26 cellular contexts compared by ENCODE assay signal in genomic region chr14:89551955-89552354, GRCh38.
DNase-seq lines count a peak whose midpoint lies in the region; ATAC-seq and TF ChIP-seq lines count a peak whose summit lies in the region.
"Had no signal": no experiment of that assay in that cellular context is flagged by ENCODE, and none has a peak within 500 bp of the region (broad histone marks: within the 10 kb centered on the region; RNA-seq: fewer than 3 reads in every experiment).

No MANE protein-coding gene starts in this region.

- TF ChIP-seq CTCF in WTC11 (IDR thresholded peaks at IDR 0.05), result no peak
- TF ChIP-seq CTCF in mesothelial cell of epicardium (IDR thresholded peaks at IDR 0.05; ENCODE audit: unreplicated experiment), result no peak

- H3K4me3 ChIP-seq in BLaER1 treated with 17β-estradiol and CSF1 and Interleukin-3, amounts not matched to agents 10 nM and 100 nM, result no peak overlapping the region
- H3K4me3 ChIP-seq: Peyer's patch, SJSA1 had no signal

- peaks cover 3 to 42% (median 21%) of the 10 kb centered on the region in 11 experiments; a peak in 17 of 22 replicates for H3K36me3 ChIP-seq in BLaER1 treated with 17β-estradiol and CSF1 and Interleukin-3, amounts not matched to agents 10 nM and 100 nM
- H3K36me3 ChIP-seq: Peyer's patch, SJSA1 had no signal

- no peak for DNase-seq in activated naive CD8-positive, alpha-beta T cell treated with anti-CD3 and anti-CD28 coated beads for 36 hours
- no peak for DNase-seq in WTC11 (ENCODE audit: low spot score)
- DNase-seq in mesothelial cell of epicardium (ENCODE audit: low spot score in 2 of 2, unreplicated experiment in 2 of 2), result no peak
- DNase-seq in activated CD4-positive, alpha-beta memory T cell treated with anti-CD3 and anti-CD28 coated beads, Interleukin-2, amount 10 ng/mL, durations not matched to agents 7 days and 5 days, result no peak
- DNase-seq in SW 1271 (lab: John Stamatoyannopoulos, UW), result no peak
- DNase-seq: AML-193; COR-L47; DMS79; H9; HFFc6; Karpas-422; MV-4-11; NCI-H1105 treated with DMSO at 0.1 percent for 48 hours; NCI-H1694; NCI-H2081; NCI-H2171; NCI-H345; NCI-H524; NCI-H774; NK-92 treated with Interleukin-12 subunit alpha and Interleukin-12 subunit beta, amount 100 ng/mL, for 24 hours; Peyer's patch had no signal

- H3K4me1 ChIP-seq in BLaER1 treated with 17β-estradiol and CSF1 and Interleukin-3, amounts not matched to agents 10 nM and 100 nM, result peaks cover 0 to 9% (median 7%) of the 10 kb centered on the region in 10 experiments; a peak in 12 of 20 replicates
- H3K4me1 ChIP-seq: Peyer's patch, SJSA1 had no signal

- no peak overlapping the region for H3K4me3 Mint-ChIP-seq in activated naive CD8-positive, alpha-beta T cell
- H3K4me3 Mint-ChIP-seq in activated naive CD8-positive, alpha-beta T cell treated with anti-CD3 and anti-CD28 coated beads for 36 hours, result no peak overlapping the region
- no peak overlapping the region for H3K4me3 Mint-ChIP-seq in WTC11
- H3K4me3 Mint-ChIP-seq in mesothelial cell of epicardium, result no peak overlapping the region
- H3K4me3 Mint-ChIP-seq in activated CD4-positive, alpha-beta memory T cell treated with anti-CD3 and anti-CD28 coated beads, Interleukin-2, amount 10 ng/mL, durations not matched to agents 7 days and 5 days, result no peak overlapping the region
- H3K4me3 Mint-ChIP-seq: CD14-positive monocyte, H9, HFFc6 had no signal

- H3K27me3 ChIP-seq in BLaER1 treated with 17β-estradiol and CSF1 and Interleukin-3, amounts not matched to agents 10 nM and 100 nM, result no peaks in the 10 kb centered on the region
- H3K27me3 ChIP-seq: Peyer's patch, SJSA1 had no signal

- H3K27ac ChIP-seq in BLaER1 treated with 17β-estradiol and CSF1 and Interleukin-3, amounts not matched to agents 10 nM and 100 nM, result no peak overlapping the region
- H3K27ac ChIP-seq: Peyer's patch, SJSA1 had no signal

- POLR2A ChIA-PET in WTC11 (lab: Charles Lee), result no interaction called here
- POLR2A ChIA-PET in activated CD4-positive, alpha-beta memory T cell treated with anti-CD3 and anti-CD28 coated beads, Interleukin-2, amount 10 ng/mL, durations not matched to agents 7 days and 5 days (lab: Charles Lee), result no interaction called here

- ATAC-seq in WTC11 (no peak), GM18858 (IDR thresholded peaks at IDR 0.05; ENCODE audit: unreplicated experiment) (no peak)

- H3K9me3 ChIP-seq in BLaER1 treated with 17β-estradiol and CSF1 and Interleukin-3, amounts not matched to agents 10 nM and 100 nM (replicated peaks in 1 of 11), result no peaks in the 10 kb centered on the region
- H3K9me3 ChIP-seq: Peyer's patch, SJSA1 had no signal

- H3K9me3 Mint-ChIP-seq in activated naive CD8-positive, alpha-beta T cell (ENCODE audit: low read depth), result no peaks in the 10 kb centered on the region
- H3K9me3 Mint-ChIP-seq in activated naive CD8-positive, alpha-beta T cell treated with anti-CD3 and anti-CD28 coated beads for 36 hours, result no peaks in the 10 kb centered on the region
- no peaks in the 10 kb centered on the region for H3K9me3 Mint-ChIP-seq in WTC11
- no peaks in the 10 kb centered on the region for H3K9me3 Mint-ChIP-seq in mesothelial cell of epicardium
- H3K9me3 Mint-ChIP-seq in activated CD4-positive, alpha-beta memory T cell treated with anti-CD3 and anti-CD28 coated beads, Interleukin-2, amount 10 ng/mL, durations not matched to agents 7 days and 5 days, result no peaks in the 10 kb centered on the region
- H3K9me3 Mint-ChIP-seq: CD14-positive monocyte, H9, HFFc6 had no signal

- peak overlapping the region in 7 of 11 experiments; percentile 1 to 25 (median 13); a peak in 6 of 22 replicates for H3K4me2 ChIP-seq in BLaER1 treated with 17β-estradiol and CSF1 and Interleukin-3, amounts not matched to agents 10 nM and 100 nM

- no peak overlapping the region for H3K9ac ChIP-seq in BLaER1 treated with 17β-estradiol and CSF1 and Interleukin-3, amounts not matched to agents 10 nM and 100 nM

- H3K27ac Mint-ChIP-seq in activated naive CD8-positive, alpha-beta T cell, result peak overlapping the region; percentile 72
- no peak overlapping the region for H3K27ac Mint-ChIP-seq in activated naive CD8-positive, alpha-beta T cell treated with anti-CD3 and anti-CD28 coated beads for 36 hours
- H3K27ac Mint-ChIP-seq in WTC11 (peak overlapping the region; percentile 11; the same call in 1 of the 2 replicates), mesothelial cell of epicardium (peak overlapping the region; percentile 92)
- no peak overlapping the region for H3K27ac Mint-ChIP-seq in activated CD4-positive, alpha-beta memory T cell treated with anti-CD3 and anti-CD28 coated beads, Interleukin-2, amount 10 ng/mL, durations not matched to agents 7 days and 5 days
- H3K27ac Mint-ChIP-seq: HFFc6 had no signal

- peaks cover 0 to 11% (median 0%) of the 10 kb centered on the region in 11 experiments; a peak in 3 of 22 replicates for H4K20me1 ChIP-seq in BLaER1 treated with 17β-estradiol and CSF1 and Interleukin-3, amounts not matched to agents 10 nM and 100 nM

- CTCF ChIA-PET in WTC11 (lab: Charles Lee), result no interaction called here
- CTCF ChIA-PET in activated CD4-positive, alpha-beta memory T cell treated with anti-CD3 and anti-CD28 coated beads, Interleukin-2, amount 10 ng/mL, durations not matched to agents 7 days and 5 days (lab: Charles Lee), result no interaction called here

- H3K4me1 Mint-ChIP-seq in activated naive CD8-positive, alpha-beta T cell (ENCODE audit: low read depth), result peaks cover 64% of the 10 kb centered on the region
- H3K4me1 Mint-ChIP-seq in activated naive CD8-positive, alpha-beta T cell treated with anti-CD3 and anti-CD28 coated beads for 36 hours, result peaks cover 54% of the 10 kb centered on the region
- H3K4me1 Mint-ChIP-seq in WTC11 (peaks cover 54% of the 10 kb centered on the region), mesothelial cell of epicardium (peaks cover 38% of the 10 kb centered on the region)
- H3K4me1 Mint-ChIP-seq in activated CD4-positive, alpha-beta memory T cell treated with anti-CD3 and anti-CD28 coated beads, Interleukin-2, amount 10 ng/mL, durations not matched to agents 7 days and 5 days, result peaks cover 2% of the 10 kb centered on the region

- peaks cover 5% of the 10 kb centered on the region for H3K36me3 Mint-ChIP-seq in activated naive CD8-positive, alpha-beta T cell
- peaks cover 27% of the 10 kb centered on the region for H3K36me3 Mint-ChIP-seq in activated naive CD8-positive, alpha-beta T cell treated with anti-CD3 and anti-CD28 coated beads for 36 hours
- H3K36me3 Mint-ChIP-seq in WTC11 (peaks cover 11% of the 10 kb centered on the region), mesothelial cell of epicardium (peaks cover 4% of the 10 kb centered on the region)
- H3K36me3 Mint-ChIP-seq in activated CD4-positive, alpha-beta memory T cell treated with anti-CD3 and anti-CD28 coated beads, Interleukin-2, amount 10 ng/mL, durations not matched to agents 7 days and 5 days (ENCODE audit: low read depth), result peaks cover 23% of the 10 kb centered on the region

- H3K27me3 Mint-ChIP-seq in activated naive CD8-positive, alpha-beta T cell, result no peaks in the 10 kb centered on the region
- H3K27me3 Mint-ChIP-seq in activated naive CD8-positive, alpha-beta T cell treated with anti-CD3 and anti-CD28 coated beads for 36 hours, result no peaks in the 10 kb centered on the region
- H3K27me3 Mint-ChIP-seq in WTC11 (ENCODE audit: low read depth) (no peaks in the 10 kb centered on the region), mesothelial cell of epicardium (ENCODE audit: low read depth) (no peaks in the 10 kb centered on the region)
- H3K27me3 Mint-ChIP-seq in activated CD4-positive, alpha-beta memory T cell treated with anti-CD3 and anti-CD28 coated beads, Interleukin-2, amount 10 ng/mL, durations not matched to agents 7 days and 5 days, result no peaks in the 10 kb centered on the region

TF ChIP-seq in WTC11, 78 proteins besides CTCF, POLR2A, EP300 and RAD21 (continues in another document):
- TF ChIP-seq ZNF281 (CRISPR knock-in tag; IDR thresholded peaks at IDR 0.05), result no peak
- TF ChIP-seq PREB (CRISPR knock-in tag; IDR thresholded peaks at IDR 0.05; ENCODE audit: borderline replicate concordance), result no peak
- no peak for TF ChIP-seq ESRRA (CRISPR knock-in tag; IDR thresholded peaks at IDR 0.05; ENCODE audit: borderline replicate concordance)
- no peak for TF ChIP-seq USF1 (CRISPR knock-in tag; IDR thresholded peaks at IDR 0.05)
- TF ChIP-seq ZNF232 (CRISPR knock-in tag; IDR thresholded peaks at IDR 0.05), result no peak

Comparison
In these comparisons a context has a peak if more than half of its experiments do, and no peak if none do; other contexts are left out.
1. H3K27ac Mint-ChIP-seq: peak in activated naive CD8-positive, alpha-beta T cell (single experiment), WTC11 (single experiment) and mesothelial cell of epicardium (single experiment); none in activated naive CD8-positive, alpha-beta T cell treated with anti-CD3 and anti-CD28 coated beads for 36 hours (single experiment) and activated CD4-positive, alpha-beta memory T cell treated with anti-CD3 and anti-CD28 coated beads, Interleukin-2, amount 10 ng/mL, durations not matched to agents 7 days and 5 days (single experiment).